ENCODE assay signal across 1 cellular context in genomic region chr6:106290954-106291353, GRCh38.
TF ChIP-seq lines count a peak whose summit lies in the region.

No MANE protein-coding gene starts in this region.

TF ChIP-seq in K562, 482 proteins besides CTCF, POLR2A, EP300 and RAD21 (continued from another document):
- TF ChIP-seq GTF2B (IDR thresholded peaks at IDR 0.05; ENCODE audit: extremely low read depth, insufficient read length) (no peak), TSC22D4 (tag; IDR thresholded peaks at IDR 0.05) (no peak), NFATC3 (IDR thresholded peaks at IDR 0.05) (no peak), ZBTB34 (CRISPR knock-in tag; IDR thresholded peaks at IDR 0.05) (no peak), PKNOX1 (IDR thresholded peaks at IDR 0.05) (peak; percentile 42; the same call in 1 of the 2 replicates), ZFP1 (CRISPR knock-in tag; IDR thresholded peaks at IDR 0.05) (peak; percentile 91), TRIM24 (IDR thresholded peaks at IDR 0.05) (peak; percentile 45 to 51; a peak in 2 of 4 replicates), EWSR1 (IDR thresholded peaks at IDR 0.05; ENCODE audit: borderline replicate concordance, low read depth, partially characterized antibody) (no peak), TCFL5 (CRISPR knock-in tag; conservative IDR thresholded peaks at IDR 0.05) (no peak), PCBP1 (IDR thresholded peaks at IDR 0.05; ENCODE audit: low read depth, low read length, poor library complexity, severe bottlenecking) (no peak), SIN3A (IDR thresholded peaks at IDR 0.05; ENCODE audit: borderline replicate concordance in 2 of 2, control insufficient read depth in 1 of 2, low read depth in 2 of 2, low read length in 2 of 2) (no peak), SRF (CRISPR knock-in tag; IDR thresholded peaks at IDR 0.05) (peak in 1 of 2 experiments; percentile 79; a peak in 1 of 4 replicates), ZMIZ1 (IDR thresholded peaks at IDR 0.05; ENCODE audit: low read depth in 2 of 2, low read length in 2 of 2) (no peak), HNRNPK (IDR thresholded peaks at IDR 0.05; ENCODE audit: low read depth, low read length, poor library complexity, severe bottlenecking) (no peak), ZNF57 (CRISPR knock-in tag; IDR thresholded peaks at IDR 0.05) (no peak), ZNF778 (CRISPR knock-in tag; IDR thresholded peaks at IDR 0.05) (no peak), SREBF2 (CRISPR knock-in tag; IDR thresholded peaks at IDR 0.05) (no peak), KAT2B (IDR thresholded peaks at IDR 0.05; ENCODE audit: low read depth, low read length) (no peak), HMGN3 (IDR thresholded peaks at IDR 0.05; ENCODE audit: borderline replicate concordance, extremely low read depth, insufficient read length, low read depth, low read length) (no peak), REST (CRISPR knock-in tag; IDR thresholded peaks at IDR 0.05; ENCODE audit: low read depth) (no peak), GTF2A2 (tag; IDR thresholded peaks at IDR 0.05) (no peak), ZNF280A (IDR thresholded peaks at IDR 0.05; ENCODE audit: low read depth, partially characterized antibody) (no peak), KLF16 (IDR thresholded peaks at IDR 0.05) (no peak), TEAD2 (tag; IDR thresholded peaks at IDR 0.05) (no peak), ZC3H8 (IDR thresholded peaks at IDR 0.05) (no peak), L3MBTL2 (IDR thresholded peaks at IDR 0.05) (no peak), PURB (CRISPR knock-in tag; IDR thresholded peaks at IDR 0.05; ENCODE audit: low read depth) (no peak), CCAR2 (IDR thresholded peaks at IDR 0.05; ENCODE audit: low read depth, low read length) (no peak), RBM22 (IDR thresholded peaks at IDR 0.05; ENCODE audit: low read depth, low read length, poor library complexity, severe bottlenecking) (no peak), PRMT5 (CRISPR knock-in tag; IDR thresholded peaks at IDR 0.05) (no peak), FOXP1 (CRISPR knock-in tag; IDR thresholded peaks at IDR 0.05) (no peak), BHLHE40 (IDR thresholded peaks at IDR 0.05; ENCODE audit: low read length) (no peak), CEBPB (tag; IDR thresholded peaks at IDR 0.05) (peak; percentile 83), CTCFL (IDR thresholded peaks at IDR 0.05; ENCODE audit: borderline replicate concordance, insufficient read depth, low read depth, low read length, poor library complexity, severe bottlenecking) (no peak), DLX4 (CRISPR knock-in tag; IDR thresholded peaks at IDR 0.05) (no peak), FOXJ3 (CRISPR knock-in tag; IDR thresholded peaks at IDR 0.05) (no peak), PATZ1 (CRISPR knock-in tag; IDR thresholded peaks at IDR 0.05; ENCODE audit: borderline replicate concordance) (no peak), XRCC3 (IDR thresholded peaks at IDR 0.05) (no peak), ZNF274 (IDR thresholded peaks at IDR 0.05; ENCODE audit: borderline replicate concordance, low read depth, low read length) (no peak), FOXA3 (CRISPR knock-in tag; conservative IDR thresholded peaks at IDR 0.05 in 1 of 2, IDR thresholded peaks at IDR 0.05 in 1 of 2) (no peak), ZBTB43 (CRISPR knock-in tag; IDR thresholded peaks at IDR 0.05) (no peak), E4F1 (CRISPR knock-in tag; IDR thresholded peaks at IDR 0.05; ENCODE audit: borderline replicate concordance) (no peak)
TF ChIP-seq in K562: peak in this region for 6.
